In genomic region chr15:85672338-85673097, GRCh38 we compare ENCODE assay signal across 1 cellular context.
A peak's percentile ranks its signal among the peaks of the same experiment; 100 is the strongest.
TF ChIP-seq lines count a peak whose summit lies in the region.

No MANE protein-coding gene starts in this region.

TF ChIP-seq in HepG2, 621 proteins besides CTCF, POLR2A, EP300 and RAD21 (continued from another document and continues in another):
- no peak for TF ChIP-seq REST (IDR thresholded peaks at IDR 0.05; ENCODE audit: borderline replicate concordance in 1 of 2, low read depth in 1 of 2, low read length in 2 of 2)
- no peak for TF ChIP-seq PHF21A (CRISPR knock-in tag; IDR thresholded peaks at IDR 0.05)
- no peak for TF ChIP-seq SOX6 (IDR thresholded peaks at IDR 0.05)
- peak; percentile 35; the same call in 1 of the 2 replicates for TF ChIP-seq SOX6 (CRISPR knock-in tag; IDR thresholded peaks at IDR 0.05)
- no peak for TF ChIP-seq JUNB (CRISPR knock-in tag; IDR thresholded peaks at IDR 0.05; ENCODE audit: borderline replicate concordance)
- no peak for TF ChIP-seq RNF219 (CRISPR knock-in tag; IDR thresholded peaks at IDR 0.05)
- TF ChIP-seq ZNF235 (CRISPR knock-in tag; IDR thresholded peaks at IDR 0.05; ENCODE audit: borderline replicate concordance) = no peak
- no peak for TF ChIP-seq BRD4 (CRISPR knock-in tag; IDR thresholded peaks at IDR 0.05)
- TF ChIP-seq KAT8 (CRISPR knock-in tag; IDR thresholded peaks at IDR 0.05) = no peak
- TF ChIP-seq SIN3A (IDR thresholded peaks at IDR 0.05; ENCODE audit: borderline replicate concordance, low read depth, low read length) = no peak
- TF ChIP-seq ZFYVE20 (CRISPR knock-in tag; IDR thresholded peaks at IDR 0.05; ENCODE audit: borderline replicate concordance, low read depth) = no peak
- no peak for TF ChIP-seq ZFP62 (CRISPR knock-in tag; IDR thresholded peaks at IDR 0.05)
- no peak for TF ChIP-seq KDM6A (CRISPR knock-in tag; IDR thresholded peaks at IDR 0.05; ENCODE audit: low read depth)
- no peak for TF ChIP-seq ZNF251 (CRISPR knock-in tag; IDR thresholded peaks at IDR 0.05)
- no peak for TF ChIP-seq ZNF775 (CRISPR knock-in tag; IDR thresholded peaks at IDR 0.05; ENCODE audit: borderline replicate concordance)
- TF ChIP-seq SMAD9 (CRISPR knock-in tag; IDR thresholded peaks at IDR 0.05) = no peak
- TF ChIP-seq FOXK1 (CRISPR knock-in tag; IDR thresholded peaks at IDR 0.05; ENCODE audit: borderline replicate concordance, low read depth) = no peak
- no peak for TF ChIP-seq U2AF1 (optimal IDR thresholded peaks at IDR 0.05; ENCODE audit: low read depth, low read length)
- no peak for TF ChIP-seq IRF2 (CRISPR knock-in tag; IDR thresholded peaks at IDR 0.05)
- TF ChIP-seq ZNF616 (CRISPR knock-in tag; IDR thresholded peaks at IDR 0.05; ENCODE audit: low read depth) = no peak
- no peak for TF ChIP-seq ZFP37 (CRISPR knock-in tag; IDR thresholded peaks at IDR 0.05; ENCODE audit: borderline replicate concordance)
- no peak for TF ChIP-seq ZNF224 (CRISPR knock-in tag; IDR thresholded peaks at IDR 0.05)
- no peak for TF ChIP-seq MXD3 (CRISPR knock-in tag; IDR thresholded peaks at IDR 0.05)
- no peak for TF ChIP-seq ZNF580 (CRISPR knock-in tag; IDR thresholded peaks at IDR 0.05; ENCODE audit: borderline replicate concordance, low read depth)
- no peak for TF ChIP-seq KLF15 (CRISPR knock-in tag; IDR thresholded peaks at IDR 0.05; ENCODE audit: borderline replicate concordance)
- TF ChIP-seq HOXD1 (CRISPR knock-in tag; IDR thresholded peaks at IDR 0.05) = no peak
- TF ChIP-seq ZNF83 (CRISPR knock-in tag; IDR thresholded peaks at IDR 0.05; ENCODE audit: borderline replicate concordance) = no peak
- no peak for TF ChIP-seq FUBP1 (CRISPR knock-in tag; IDR thresholded peaks at IDR 0.05; ENCODE audit: borderline replicate concordance)
- no peak for TF ChIP-seq ZNF407 (CRISPR knock-in tag; IDR thresholded peaks at IDR 0.05; ENCODE audit: not compliant biosample characterization)
- no peak for TF ChIP-seq ZNF552 (CRISPR knock-in tag; IDR thresholded peaks at IDR 0.05; ENCODE audit: borderline replicate concordance)
- no peak for TF ChIP-seq HMGA1 (CRISPR knock-in tag; conservative IDR thresholded peaks at IDR 0.05)
- TF ChIP-seq ZNF234 (CRISPR knock-in tag; conservative IDR thresholded peaks at IDR 0.05) = no peak
- TF ChIP-seq ZSCAN31 (CRISPR knock-in tag; IDR thresholded peaks at IDR 0.05; ENCODE audit: low read depth) = no peak
- TF ChIP-seq E2F5 (CRISPR knock-in tag; conservative IDR thresholded peaks at IDR 0.05) = no peak
- TF ChIP-seq ZFX (CRISPR knock-in tag; IDR thresholded peaks at IDR 0.05; ENCODE audit: low read depth) = no peak
- TF ChIP-seq ZC3H13 (CRISPR knock-in tag; IDR thresholded peaks at IDR 0.05) = no peak
- no peak for TF ChIP-seq HMGXB3 (CRISPR knock-in tag; IDR thresholded peaks at IDR 0.05; ENCODE audit: borderline replicate concordance)
- no peak for TF ChIP-seq NONO (IDR thresholded peaks at IDR 0.05)
- no peak for TF ChIP-seq NONO (CRISPR knock-in tag; conservative IDR thresholded peaks at IDR 0.05)
- no peak for TF ChIP-seq PPARG (CRISPR knock-in tag; conservative IDR thresholded peaks at IDR 0.05)
- no peak for TF ChIP-seq RCOR2 (CRISPR knock-in tag; IDR thresholded peaks at IDR 0.05)
